Comparison of ENCODE assay signal across 10 cellular contexts in genomic region chr1:91725961-91726704, GRCh38.
DNase-seq lines count a peak whose midpoint lies in the region; ATAC-seq and TF ChIP-seq lines count a peak whose summit lies in the region.
"Had no signal": no experiment of that assay in that cellular context is flagged by ENCODE, and none has a peak within 500 bp of the region (broad histone marks: within the 10 kb centered on the region; RNA-seq: fewer than 3 reads in every experiment).

No MANE protein-coding gene starts in this region.

- peak in 1 of 2 experiments; percentile 19 for TF ChIP-seq CTCF in tibial artery (IDR thresholded peaks at IDR 0.05)

- intact Hi-C loops in tibial artery (cut with DNase I; ENCODE audit: low total_unique reads): no loop called here

- H3K27ac ChIP-seq in tibial artery: peak overlapping the region; percentile 74 to 78
- H3K27ac ChIP-seq: 22Rv1 had no signal

- peaks cover 0 to 31% (median 11%) of the 10 kb centered on the region in 4 donors for H3K4me1 ChIP-seq in tibial artery

- no peaks in the 10 kb centered on the region for H3K9me3 ChIP-seq in tibial artery
- H3K9me3 ChIP-seq: HAP-1 had no signal

- peak; percentile 22 for DNase-seq in DMS 273 (lab: John Stamatoyannopoulos, UW; ENCODE audit: unreplicated experiment)
- DNase-seq in DMS 273 treated with DMSO at 0.1 percent for 48 hours (lab: John Stamatoyannopoulos, UW): no peak
- DNase-seq in epidermal melanocyte (ENCODE audit: insufficient read length, low spot score): peak; percentile 64
- DNase-seq in medulla oblongata (ENCODE audit: extremely low spot score): peak; percentile 35
- peak; percentile 71 to 74 for DNase-seq in tibial artery
- DNase-seq in superior temporal gyrus (ENCODE audit: extremely low spot score): no peak

- no peak overlapping the region for H3K4me3 ChIP-seq in tibial artery
- H3K4me3 ChIP-seq: HAP-1 had no signal

- no peaks in the 10 kb centered on the region for H3K27me3 ChIP-seq in tibial artery

- ATAC-seq in HG02981 (IDR thresholded peaks at IDR 0.05; ENCODE audit: unreplicated experiment) (no peak), GM21528 (IDR thresholded peaks at IDR 0.05; ENCODE audit: low FRiP score, unreplicated experiment) (no peak)

- peaks cover 0 to 20% (median 13%) of the 10 kb centered on the region in 3 donors for H3K36me3 ChIP-seq in tibial artery
- H3K36me3 ChIP-seq: HAP-1 had no signal

Comparison
In these comparisons a context has a peak if more than half of its experiments do, and no peak if none do; other contexts are left out.
1. DNase-seq: peak in DMS 273 (single experiment), epidermal melanocyte (single experiment), medulla oblongata (single experiment) and tibial artery (2 of 2); none in DMS 273 treated with DMSO at 0.1 percent for 48 hours (single experiment) and superior temporal gyrus (single experiment).